ENCODE assay signal across 1 cellular context in genomic region chr11:127074151-127074761, GRCh38.
TF ChIP-seq lines count a peak whose summit lies in the region.

No MANE protein-coding gene starts in this region.

TF ChIP-seq in HepG2, 621 proteins besides CTCF, POLR2A, EP300 and RAD21 (continued from another document):
- TF ChIP-seq NFAT5 (CRISPR knock-in tag; IDR thresholded peaks at IDR 0.05): no peak
TF ChIP-seq in HepG2: peak in this region for 4.
